In the genomic region with DNA sequence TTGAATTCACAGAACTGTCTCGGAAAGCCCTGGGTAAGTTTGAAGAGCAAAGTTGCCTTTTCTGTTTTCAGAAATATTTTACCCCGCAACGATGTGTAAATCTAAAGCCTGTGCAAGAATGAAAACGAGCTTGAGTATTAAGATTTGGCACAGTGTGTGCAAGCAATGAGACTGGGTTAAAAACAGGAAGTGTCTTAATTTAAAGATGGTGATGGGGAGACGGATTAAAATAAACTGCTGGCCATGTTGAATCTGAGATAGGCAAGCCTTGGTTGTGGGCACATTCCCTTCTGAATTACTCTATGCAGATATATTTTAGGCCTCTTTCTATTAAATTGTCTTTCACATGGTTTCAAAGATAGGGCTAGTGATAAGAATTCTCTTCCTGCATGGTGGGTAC, we compare ENCODE assay signal across 12 cellular contexts. TPM values are rescaled to one million over a fixed set of nuclear protein-coding genes. Genes with fewer than 3 reads are reported as not detected.
A peak's percentile ranks its signal among the peaks of the same experiment; 100 is the strongest.
DNase-seq lines count a peak whose midpoint lies in the region; ATAC-seq and TF ChIP-seq lines count a peak whose summit lies in the region.
"Had no signal": no experiment of that assay in that cellular context is flagged by ENCODE, and none has a peak within 500 bp of the region (broad histone marks: within the 10 kb centered on the region; RNA-seq: fewer than 3 reads in every experiment).

No MANE protein-coding gene starts in this region.

- H3K36me3 ChIP-seq in mesendoderm (ENCODE audit: control insufficient read depth, insufficient read depth, low read length) (no peaks in the 10 kb centered on the region), tibial nerve (no peaks in the 10 kb centered on the region)

- H3K27ac ChIP-seq in VCaP (no peak overlapping the region), mesendoderm (ENCODE audit: low read depth, low read length) (peak overlapping the region; percentile 11), tibial nerve (peak overlapping the region; percentile 51 to 84 (median 68))

- H3K4me1 Mint-ChIP-seq in activated naive CD4-positive, alpha-beta T cell treated with anti-CD3 and anti-CD28 coated beads, Interleukin-2, amount 50 U/mL, for 24 hours, result peaks cover 37% of the 10 kb centered on the region

- peak overlapping the region; percentile 71 for H3K4ac ChIP-seq in mesendoderm (ENCODE audit: low read depth, low read length)

- no peak overlapping the region for H2BK5ac ChIP-seq in mesendoderm (ENCODE audit: low read length)

- peaks cover 33% of the 10 kb centered on the region for H3K4me1 ChIP-seq in mesendoderm (ENCODE audit: control insufficient read depth, low read depth, low read length)
- H3K4me1 ChIP-seq in tibial nerve, result peaks cover 0 to 53% (median 15%) of the 10 kb centered on the region in 4 donors

- H2BK120ac ChIP-seq in mesendoderm (ENCODE audit: low read depth, low read length), result no peak overlapping the region

- peaks cover 8% of the 10 kb centered on the region for H3K36me3 Mint-ChIP-seq in activated naive CD4-positive, alpha-beta T cell treated with anti-CD3 and anti-CD28 coated beads, Interleukin-2, amount 50 U/mL, for 24 hours
- no peaks in the 10 kb centered on the region for H3K36me3 Mint-ChIP-seq in activated naive CD4-positive, alpha-beta T cell treated with anti-CD3 and anti-CD28 coated beads, Interleukin-2, amount 50 U/mL, for 72 hours
- H3K36me3 Mint-ChIP-seq: natural killer cell treated with Interleukin-12 subunit alpha and Interleukin-12 subunit beta and Interleukin-15 and Interleukin-18, amount 100 ng/mL, for 72 hours had no signal

- H2BK15ac ChIP-seq in mesendoderm (replicated peaks; ENCODE audit: low read depth), result no peak overlapping the region

- no peak overlapping the region for H3K4me2 ChIP-seq in mesendoderm (ENCODE audit: low read length)

- peak overlapping the region; percentile 76 for H3K27ac Mint-ChIP-seq in activated naive CD4-positive, alpha-beta T cell treated with anti-CD3 and anti-CD28 coated beads, Interleukin-2, amount 50 U/mL, for 24 hours
- no peak overlapping the region for H3K27ac Mint-ChIP-seq in activated naive CD4-positive, alpha-beta T cell treated with anti-CD3 and anti-CD28 coated beads, Interleukin-2, amount 50 U/mL, for 72 hours
- H3K27ac Mint-ChIP-seq: dendritic cell treated with granulocyte-macrophage colony-stimulating factor and Interleukin-4, amounts not matched to agents 40 ng/mL and 50 ng/mL, for 4 days; natural killer cell treated with Interleukin-12 subunit alpha and Interleukin-12 subunit beta and Interleukin-15 and Interleukin-18, amount 100 ng/mL, for 72 hours had no signal

- H3K56ac ChIP-seq in mesendoderm (ENCODE audit: low read length), result peak overlapping the region; percentile 49

- H3K27me3 ChIP-seq in mesendoderm (ENCODE audit: insufficient read depth, low read length, poor library complexity) (no peaks in the 10 kb centered on the region), tibial nerve (no peaks in the 10 kb centered on the region)

- no peak overlapping the region for H3K4me3 ChIP-seq in mesendoderm (ENCODE audit: low read length)
- H3K4me3 ChIP-seq in tibial nerve, result peak overlapping the region in 3 of 4 donors; percentile 8 to 33 (median 16)

- peak overlapping the region; percentile 25 for H3K18ac ChIP-seq in mesendoderm (ENCODE audit: low read length)

- H3K4me3 Mint-ChIP-seq in activated naive CD4-positive, alpha-beta T cell treated with anti-CD3 and anti-CD28 coated beads, Interleukin-2, amount 50 U/mL, for 24 hours, result no peak overlapping the region
- H3K4me3 Mint-ChIP-seq: dendritic cell treated with granulocyte-macrophage colony-stimulating factor and Interleukin-4, amounts not matched to agents 40 ng/mL and 50 ng/mL, for 4 days; natural killer cell treated with Interleukin-12 subunit alpha and Interleukin-12 subunit beta and Interleukin-15 and Interleukin-18, amount 100 ng/mL, for 72 hours had no signal

- TF ChIP-seq POLR2A in tibial nerve (IDR thresholded peaks at IDR 0.05), result no peak

- H2AK5ac ChIP-seq in mesendoderm (ENCODE audit: low read length), result no peak overlapping the region

- no peaks in the 10 kb centered on the region for H3K79me2 ChIP-seq in mesendoderm (ENCODE audit: control insufficient read depth, insufficient read depth, low read length)

- H3K27me3 Mint-ChIP-seq in activated naive CD4-positive, alpha-beta T cell treated with anti-CD3 and anti-CD28 coated beads, Interleukin-2, amount 50 U/mL, for 24 hours, result no peaks in the 10 kb centered on the region

- ATAC-seq in activated naive CD4-positive, alpha-beta T cell treated with anti-CD3 and anti-CD28 coated beads, Interleukin-2, amount 50 U/mL, for 72 hours, result no peak
- ATAC-seq: natural killer cell treated with Interleukin-12 subunit alpha and Interleukin-12 subunit beta and Interleukin-15 and Interleukin-18, amount 100 ng/mL, for 72 hours had no signal

- H3K9ac ChIP-seq in mesendoderm (ENCODE audit: low read length), result peak overlapping the region; percentile 5

- H3K9me3 Mint-ChIP-seq in activated naive CD4-positive, alpha-beta T cell treated with anti-CD3 and anti-CD28 coated beads, Interleukin-2, amount 50 U/mL, for 24 hours, result no peaks in the 10 kb centered on the region
- H3K9me3 Mint-ChIP-seq in activated naive CD4-positive, alpha-beta T cell treated with anti-CD3 and anti-CD28 coated beads, Interleukin-2, amount 50 U/mL, for 72 hours, result no peaks in the 10 kb centered on the region
- H3K9me3 Mint-ChIP-seq: dendritic cell treated with granulocyte-macrophage colony-stimulating factor and Interleukin-4, amounts not matched to agents 40 ng/mL and 50 ng/mL, for 4 days; natural killer cell treated with Interleukin-12 subunit alpha and Interleukin-12 subunit beta and Interleukin-15 and Interleukin-18, amount 100 ng/mL, for 72 hours had no signal

- H4K8ac ChIP-seq in mesendoderm (ENCODE audit: low read depth, low read length), result no peak overlapping the region

- TF ChIP-seq CTCF in VCaP (conservative IDR thresholded peaks at IDR 0.05), result peak; percentile 41
- TF ChIP-seq CTCF in tibial nerve (IDR thresholded peaks at IDR 0.05), result peak in 1 of 5 experiments; percentile 2

- H3K9me3 ChIP-seq in tibial nerve, result no peaks in the 10 kb centered on the region

- no peak overlapping the region for H3K23ac ChIP-seq in mesendoderm (ENCODE audit: low read length)

- no peak for DNase-seq in activated naive CD4-positive, alpha-beta T cell treated with anti-CD3 and anti-CD28 coated beads, Interleukin-2, amount 50 U/mL, for 72 hours (ENCODE audit: low spot score in 2 of 2)
- no peak for DNase-seq in mesendoderm
- DNase-seq in tibial nerve (ENCODE audit: low spot score in 2 of 2), result no peak
- no peak for DNase-seq in RPMI8226
- DNase-seq in NCI-H1105 treated with DMSO at 0.1 percent for 48 hours (lab: John Stamatoyannopoulos, UW), result no peak
- DNase-seq in activated CD8-positive, alpha-beta memory T cell treated with anti-CD3 and anti-CD28 coated beads for 24 hours, result no peak
- DNase-seq: ACHN; activated CD4-positive, CD25-positive, alpha-beta regulatory T cell treated with anti-CD3 and anti-CD28 coated beads, Interleukin-2, amount 50 U/mL, for 72 hours had no signal

- no peaks in the 10 kb centered on the region for H3K79me1 ChIP-seq in mesendoderm (ENCODE audit: low read length)

- TF ChIP-seq EP300 in tibial nerve (IDR thresholded peaks at IDR 0.05), result no peak

- H4K5ac ChIP-seq in mesendoderm (ENCODE audit: low read length), result no peak overlapping the region

- WGBS in mesendoderm (ENCODE audit: extremely low coverage, insufficient coverage, low lambda C conversion rate), result no CpG with 5 or more reads among the region's 5 CpGs
- WGBS in tibial nerve, 2 donors, result 25 to 35% methylated on average over 5 of the region's 5 CpGs

RNA-seq across cellular contexts. Expression of a gene that starts 42.8 kb away (rescaled TPM):
- 1 to 10 TPM; 2.9 to 6.2 TPM for total RNA-seq in activated naive CD4-positive, alpha-beta T cell treated with anti-CD3 and anti-CD28 coated beads, Interleukin-2, amount 50 U/mL, for 72 hours
- 13.2 TPM for polyA plus RNA-seq in mesendoderm (2013, experiment 1 of 2)
- 13.6 TPM for polyA plus RNA-seq in mesendoderm (2013, experiment 2 of 2)
- 10 to 100 TPM; 54.9 to 61.8 (median 59.8) TPM for total RNA-seq in tibial nerve

Comparison
In these comparisons a context has a peak if more than half of its experiments do, and no peak if none do; other contexts are left out.
1. RNA of a gene that starts 42.8 kb away (total RNA-seq): 54.9 to 61.8 TPM in tibial nerve; 2.9 to 6.2 TPM in activated naive CD4-positive, alpha-beta T cell treated with anti-CD3 and anti-CD28 coated beads, Interleukin-2, amount 50 U/mL, for 72 hours; every median in the first group is over 4 times any median in the second.